9 cellular contexts compared by ENCODE assay signal in genomic region chr18:58649966-58650816, GRCh38. TPM values are rescaled to one million over a fixed set of nuclear protein-coding genes. Genes with fewer than 3 reads are reported as not detected.
A peak's percentile ranks its signal among the peaks of the same experiment; 100 is the strongest.
DNase-seq lines count a peak whose midpoint lies in the region; ATAC-seq and TF ChIP-seq lines count a peak whose summit lies in the region.
"Had no signal": no experiment of that assay in that cellular context is flagged by ENCODE, and none has a peak within 500 bp of the region (broad histone marks: within the 10 kb centered on the region; RNA-seq: fewer than 3 reads in every experiment).

No MANE protein-coding gene starts in this region.

- H3K4me1 ChIP-seq in gastrocnemius medialis, result no peaks in the 10 kb centered on the region

- H3K27ac Mint-ChIP-seq in IgD-negative memory B cell, result peak overlapping the region; percentile 53 to 86 (median 63)

- H3K36me3 ChIP-seq in gastrocnemius medialis, result no peaks in the 10 kb centered on the region
- H3K36me3 ChIP-seq: cardiac muscle cell had no signal

- peaks cover 2 to 30% (median 12%) of the 10 kb centered on the region in 3 donors for H3K9me3 Mint-ChIP-seq in IgD-negative memory B cell

- intact Hi-C loops in gastrocnemius medialis (cut with DNase I; ENCODE audit: low total_unique reads), result no loop called here

- in situ Hi-C loops in GM13976 (cut with MboI; ENCODE audit: low sequenced_read_pairs, unreplicated experiment), result loop anchor here (10.0 kb wide), 1 partner anchor 115 kb away; no protein-coding TSS in a partner anchor
- in situ Hi-C loops in gastrocnemius medialis (cut with MboI; ENCODE audit: low sequenced_read_pairs in 4 of 4), result loop anchor here in 2 of 4 donors (25.0 kb wide), 1 partner anchor 113 kb away; no protein-coding TSS in a partner anchor

- peak overlapping the region in 3 of 4 donors; percentile 30 to 88 (median 64) for H3K4me3 Mint-ChIP-seq in IgD-negative memory B cell

- H3K27ac ChIP-seq in gastrocnemius medialis (no peak overlapping the region), caudate nucleus (ENCODE audit: low read depth, low read length) (no peak overlapping the region)
- H3K27ac ChIP-seq: cardiac muscle cell had no signal

- no peaks in the 10 kb centered on the region for H3K9me3 ChIP-seq in gastrocnemius medialis

- no peak for TF ChIP-seq POLR2A in gastrocnemius medialis (IDR thresholded peaks at IDR 0.05)

- H3K27me3 Mint-ChIP-seq in IgD-negative memory B cell, result no peaks in the 10 kb centered on the region

- DNase-seq in GM13976 (ENCODE audit: low spot score), result peak; percentile 39
- peak; percentile 84 for DNase-seq in fibroblast of peridontal ligament (ENCODE audit: extremely low read depth)
- no peak for DNase-seq in SW 1271 (lab: John Stamatoyannopoulos, UW)
- no peak for DNase-seq in NCI-H1105 (lab: John Stamatoyannopoulos, UW)
- no peak for DNase-seq in gastrocnemius medialis
- DNase-seq in caudate nucleus (lab: John Stamatoyannopoulos, UW), result no peak

- no peak for TF ChIP-seq CTCF in GM13976 (IDR thresholded peaks at IDR 0.05; ENCODE audit: borderline replicate concordance, control extremely low read depth, extremely low read depth, insufficient read depth, missing control alignments)
- no peak for TF ChIP-seq CTCF in gastrocnemius medialis (IDR thresholded peaks at IDR 0.05 in 4 of 5, conservative IDR thresholded peaks at IDR 0.05 in 1 of 5)

- peaks cover 41 to 56% (median 51%) of the 10 kb centered on the region in 3 donors for H3K4me1 Mint-ChIP-seq in IgD-negative memory B cell

- no peaks in the 10 kb centered on the region for H3K27me3 ChIP-seq in gastrocnemius medialis
- H3K27me3 ChIP-seq: cardiac muscle cell had no signal

- H3K4me3 ChIP-seq in gastrocnemius medialis, result no peak overlapping the region
- H3K4me3 ChIP-seq: cardiac muscle cell had no signal

- peaks cover 8% of the 10 kb centered on the region for H3K36me3 Mint-ChIP-seq in IgD-negative memory B cell

- ATAC-seq in GM21576 (IDR thresholded peaks at IDR 0.05; ENCODE audit: unreplicated experiment) (peak; percentile 84), gastrocnemius medialis (no peak)

RNA-seq across cellular contexts. Expression of gene MALT1, which starts 21.1 kb away (rescaled TPM):
- 51.9 TPM for polyA plus RNA-seq in IgD-negative memory B cell
- 10 to 100 TPM in 3 of 4 donors, 1 to 10 TPM in 1; 9.9 to 24.8 (median 12.9) TPM for total RNA-seq in gastrocnemius medialis

RNA-seq across cellular contexts. Expression of gene ALPK2, which starts 21.3 kb away (rescaled TPM):
- polyA plus RNA-seq in IgD-negative memory B cell, result not detected
- total RNA-seq in gastrocnemius medialis, result 10 to 100 TPM; 46.6 to 81.5 (median 58.4) TPM

Comparison
In these comparisons a context has a peak if more than half of its experiments do, and no peak if none do; other contexts are left out.
1. DNase-seq: peak in GM13976 (single experiment) and fibroblast of peridontal ligament (single experiment); none in SW 1271 (0 of 2), NCI-H1105 (single experiment), gastrocnemius medialis (0 of 2) and caudate nucleus (0 of 61).